Comparison of ENCODE assay signal across 12 cellular contexts in genomic region chr22:41927813-41928212, GRCh38. TPM values are rescaled to one million over a fixed set of nuclear protein-coding genes. Genes with fewer than 3 reads are reported as not detected.
DNase-seq lines count a peak whose midpoint lies in the region; ATAC-seq and TF ChIP-seq lines count a peak whose summit lies in the region.
"Had no signal": no experiment of that assay in that cellular context is flagged by ENCODE, and none has a peak within 500 bp of the region (broad histone marks: within the 10 kb centered on the region; RNA-seq: fewer than 3 reads in every experiment).

No MANE protein-coding gene starts in this region.

- H3K79me2 ChIP-seq in neural progenitor cell (ENCODE audit: low read depth): no peaks in the 10 kb centered on the region

- no peak overlapping the region for H2AFZ ChIP-seq in neural progenitor cell (replicated peaks)

- no peaks in the 10 kb centered on the region for H3K9me3 ChIP-seq in neural progenitor cell (ENCODE audit: low read depth)
- H3K9me3 ChIP-seq: colonic mucosa, HAP-1, uterus had no signal

- peak; percentile 34; the same call in 1 of the 2 replicates for TF ChIP-seq POLR2A in Raji (IDR thresholded peaks at IDR 0.05; ENCODE audit: insufficient read depth, low read depth, low read length)

- H3F3A ChIP-seq in neural progenitor cell (ENCODE audit: low read depth): peaks cover 33% of the 10 kb centered on the region

- CTCF ChIA-PET in activated CD4-positive, alpha-beta T cell treated with anti-CD3 and anti-CD28 coated beads, Interleukin-2, amount 10 ng/mL, durations not matched to agents 7 days and 5 days (lab: Charles Lee): interaction anchor here (1.9 kb wide), 1 partner anchor 9 kb away, joined by 6 read pairs; no protein-coding TSS in a partner anchor
- CTCF ChIA-PET in activated CD8-positive, alpha-beta T cell treated with anti-CD3 and anti-CD28 coated beads, Interleukin-2, amount 10 ng/mL, durations not matched to agents 7 days and 5 days (lab: Charles Lee): interaction anchor here (1.3 to 2.7 kb wide), 3 partner anchors 13 to 230 kb away, joined by 5 to 47 read pairs (median 6); no protein-coding TSS in a partner anchor

- peaks cover 24% of the 10 kb centered on the region for H3K27me3 Mint-ChIP-seq in activated CD4-positive, alpha-beta T cell treated with anti-CD3 and anti-CD28 coated beads, Interleukin-2, amount 10 ng/mL, durations not matched to agents 7 days and 5 days
- peaks cover 16% of the 10 kb centered on the region for H3K27me3 Mint-ChIP-seq in neural progenitor cell (ENCODE audit: insufficient read depth, low read depth)
- H3K27me3 Mint-ChIP-seq in activated CD8-positive, alpha-beta T cell treated with anti-CD3 and anti-CD28 coated beads, Interleukin-2, amount 10 ng/mL, durations not matched to agents 7 days and 5 days (ENCODE audit: low read depth): peaks cover 10% of the 10 kb centered on the region

- H4K20me1 ChIP-seq in neural progenitor cell (ENCODE audit: low read depth): peaks cover 10% of the 10 kb centered on the region

- no peak overlapping the region for H3K4me3 Mint-ChIP-seq in activated CD4-positive, alpha-beta T cell treated with anti-CD3 and anti-CD28 coated beads, Interleukin-2, amount 10 ng/mL, durations not matched to agents 7 days and 5 days
- peak overlapping the region; percentile 64 for H3K4me3 Mint-ChIP-seq in neural progenitor cell
- no peak overlapping the region for H3K4me3 Mint-ChIP-seq in activated CD8-positive, alpha-beta T cell treated with anti-CD3 and anti-CD28 coated beads, Interleukin-2, amount 10 ng/mL, durations not matched to agents 7 days and 5 days

- H3K36me3 ChIP-seq in neural progenitor cell: no peaks in the 10 kb centered on the region
- H3K36me3 ChIP-seq: colonic mucosa, uterus had no signal

- peaks cover 12% of the 10 kb centered on the region for H3K4me1 ChIP-seq in neural progenitor cell
- H3K4me1 ChIP-seq: colonic mucosa, uterus had no signal

- H3K9ac ChIP-seq in neural progenitor cell: no peak overlapping the region

- no peaks in the 10 kb centered on the region for H3K36me3 Mint-ChIP-seq in activated CD4-positive, alpha-beta T cell treated with anti-CD3 and anti-CD28 coated beads, Interleukin-2, amount 10 ng/mL, durations not matched to agents 7 days and 5 days (ENCODE audit: low read depth)
- H3K36me3 Mint-ChIP-seq in neural progenitor cell: peaks cover 5% of the 10 kb centered on the region
- no peaks in the 10 kb centered on the region for H3K36me3 Mint-ChIP-seq in activated CD8-positive, alpha-beta T cell treated with anti-CD3 and anti-CD28 coated beads, Interleukin-2, amount 10 ng/mL, durations not matched to agents 7 days and 5 days (ENCODE audit: low read depth)

- TF ChIP-seq CTCF in neural progenitor cell (IDR thresholded peaks at IDR 0.05): no peak

- POLR2A ChIA-PET in activated CD4-positive, alpha-beta T cell treated with anti-CD3 and anti-CD28 coated beads, Interleukin-2, amount 10 ng/mL, durations not matched to agents 7 days and 5 days (lab: Charles Lee): no interaction called here
- POLR2A ChIA-PET in activated CD8-positive, alpha-beta T cell treated with anti-CD3 and anti-CD28 coated beads, Interleukin-2, amount 10 ng/mL, durations not matched to agents 7 days and 5 days (lab: Charles Lee): interaction anchor here (0.6 to 2.0 kb wide), 3 partner anchors 13 to 209 kb away, joined by 4 to 7 read pairs (median 4); partner anchors contain the start of gene CCDC134

- no peak for ATAC-seq in activated CD8-positive, alpha-beta T cell treated with anti-CD3 and anti-CD28 coated beads, Interleukin-2, amount 10 ng/mL, durations not matched to agents 7 days and 5 days

- H3K4me3 ChIP-seq in neural progenitor cell: no peak overlapping the region
- H3K4me3 ChIP-seq: colonic mucosa, HAP-1, uterus had no signal

- no peak for DNase-seq in activated CD4-positive, alpha-beta T cell treated with anti-CD3 and anti-CD28 coated beads, Interleukin-2, amount 10 ng/mL, durations not matched to agents 7 days and 5 days
- DNase-seq in activated CD4-positive, alpha-beta T cell treated with anti-CD3 and anti-CD28 coated beads for 48 hours: no peak
- DNase-seq in neural progenitor cell (ENCODE audit: low spot score) (no peak), NCI-H2171 treated with DMSO at 0.1 percent for 48 hours (lab: John Stamatoyannopoulos, UW) (no peak)
- DNase-seq in activated CD8-positive, alpha-beta T cell treated with anti-CD3 and anti-CD28 coated beads, Interleukin-2, amount 10 ng/mL, durations not matched to agents 7 days and 5 days: no peak
- DNase-seq: colonic mucosa, OCI-M1, uterus had no signal

- no peak overlapping the region for H3K27ac ChIP-seq in neural progenitor cell
- H3K27ac ChIP-seq: colonic mucosa, uterus had no signal

- peaks cover 57% of the 10 kb centered on the region for H3K27me3 ChIP-seq in neural progenitor cell

- no peak overlapping the region for H3K4me2 ChIP-seq in neural progenitor cell

- peaks cover 10% of the 10 kb centered on the region for H3K4me1 Mint-ChIP-seq in activated CD4-positive, alpha-beta T cell treated with anti-CD3 and anti-CD28 coated beads, Interleukin-2, amount 10 ng/mL, durations not matched to agents 7 days and 5 days
- peaks cover 30% of the 10 kb centered on the region for H3K4me1 Mint-ChIP-seq in neural progenitor cell
- H3K4me1 Mint-ChIP-seq in activated CD8-positive, alpha-beta T cell treated with anti-CD3 and anti-CD28 coated beads, Interleukin-2, amount 10 ng/mL, durations not matched to agents 7 days and 5 days (ENCODE audit: low read depth): peaks cover 8% of the 10 kb centered on the region

- H3K27ac Mint-ChIP-seq in activated CD4-positive, alpha-beta T cell treated with anti-CD3 and anti-CD28 coated beads, Interleukin-2, amount 10 ng/mL, durations not matched to agents 7 days and 5 days: peak overlapping the region; percentile 78
- H3K27ac Mint-ChIP-seq in neural progenitor cell: no peak overlapping the region
- H3K27ac Mint-ChIP-seq in activated CD8-positive, alpha-beta T cell treated with anti-CD3 and anti-CD28 coated beads, Interleukin-2, amount 10 ng/mL, durations not matched to agents 7 days and 5 days: no peak overlapping the region

- H3K9me3 Mint-ChIP-seq in activated CD4-positive, alpha-beta T cell treated with anti-CD3 and anti-CD28 coated beads, Interleukin-2, amount 10 ng/mL, durations not matched to agents 7 days and 5 days: no peaks in the 10 kb centered on the region
- no peaks in the 10 kb centered on the region for H3K9me3 Mint-ChIP-seq in neural progenitor cell
- no peaks in the 10 kb centered on the region for H3K9me3 Mint-ChIP-seq in activated CD8-positive, alpha-beta T cell treated with anti-CD3 and anti-CD28 coated beads, Interleukin-2, amount 10 ng/mL, durations not matched to agents 7 days and 5 days (ENCODE audit: insufficient read depth)

RNA-seq across cellular contexts. Expression of gene TNFRSF13C, which starts 1.2 kb away (rescaled TPM):
- 1 to 10 TPM; 1.3 to 1.7 TPM for total RNA-seq in activated CD4-positive, alpha-beta T cell treated with anti-CD3 and anti-CD28 coated beads, Interleukin-2, amount 10 ng/mL, durations not matched to agents 7 days and 5 days
- 2.2 and 2.7 TPM in 2 replicates for total RNA-seq in neural progenitor cell (ENCODE audit: low replicate concordance)
- 1 to 10 TPM; 1.2 to 1.6 TPM for total RNA-seq in activated CD8-positive, alpha-beta T cell treated with anti-CD3 and anti-CD28 coated beads, Interleukin-2, amount 10 ng/mL, durations not matched to agents 7 days and 5 days
- total RNA-seq: lung microvascular endothelial cell had no signal

RNA-seq across cellular contexts. Expression of gene SHISA8, which starts 12.9 kb away (rescaled TPM):
- total RNA-seq in activated CD4-positive, alpha-beta T cell treated with anti-CD3 and anti-CD28 coated beads, Interleukin-2, amount 10 ng/mL, durations not matched to agents 7 days and 5 days: not detected
- total RNA-seq in neural progenitor cell (ENCODE audit: low replicate concordance): not detected in 2 replicates
- total RNA-seq in activated CD8-positive, alpha-beta T cell treated with anti-CD3 and anti-CD28 coated beads, Interleukin-2, amount 10 ng/mL, durations not matched to agents 7 days and 5 days: not detected
- total RNA-seq: colonic mucosa, Daoy, lung microvascular endothelial cell had no signal

RNA-seq across cellular contexts. Expression of gene CENPM, which starts 19.1 kb away (rescaled TPM):
- total RNA-seq in activated CD4-positive, alpha-beta T cell treated with anti-CD3 and anti-CD28 coated beads, Interleukin-2, amount 10 ng/mL, durations not matched to agents 7 days and 5 days: 10 to 100 TPM; 76.6 to 92.0 TPM
- total RNA-seq in neural progenitor cell (ENCODE audit: low replicate concordance): 20.2 and 45.3 TPM in 2 replicates
- total RNA-seq in activated CD8-positive, alpha-beta T cell treated with anti-CD3 and anti-CD28 coated beads, Interleukin-2, amount 10 ng/mL, durations not matched to agents 7 days and 5 days: 10 to 100 TPM; 83.6 to 83.8 TPM

RNA-seq across cellular contexts. Expression of gene SEPTIN3, which starts 41.4 kb away (rescaled TPM):
- 1 to 10 TPM; 1.4 to 1.6 TPM for total RNA-seq in activated CD4-positive, alpha-beta T cell treated with anti-CD3 and anti-CD28 coated beads, Interleukin-2, amount 10 ng/mL, durations not matched to agents 7 days and 5 days
- total RNA-seq in neural progenitor cell (ENCODE audit: low replicate concordance): 12.8 and 20.5 TPM in 2 replicates
- total RNA-seq in activated CD8-positive, alpha-beta T cell treated with anti-CD3 and anti-CD28 coated beads, Interleukin-2, amount 10 ng/mL, durations not matched to agents 7 days and 5 days: under 1 TPM; 0.21 to 0.37 TPM
